ENCODE assay signal across 8 cellular contexts in the genomic region with DNA sequence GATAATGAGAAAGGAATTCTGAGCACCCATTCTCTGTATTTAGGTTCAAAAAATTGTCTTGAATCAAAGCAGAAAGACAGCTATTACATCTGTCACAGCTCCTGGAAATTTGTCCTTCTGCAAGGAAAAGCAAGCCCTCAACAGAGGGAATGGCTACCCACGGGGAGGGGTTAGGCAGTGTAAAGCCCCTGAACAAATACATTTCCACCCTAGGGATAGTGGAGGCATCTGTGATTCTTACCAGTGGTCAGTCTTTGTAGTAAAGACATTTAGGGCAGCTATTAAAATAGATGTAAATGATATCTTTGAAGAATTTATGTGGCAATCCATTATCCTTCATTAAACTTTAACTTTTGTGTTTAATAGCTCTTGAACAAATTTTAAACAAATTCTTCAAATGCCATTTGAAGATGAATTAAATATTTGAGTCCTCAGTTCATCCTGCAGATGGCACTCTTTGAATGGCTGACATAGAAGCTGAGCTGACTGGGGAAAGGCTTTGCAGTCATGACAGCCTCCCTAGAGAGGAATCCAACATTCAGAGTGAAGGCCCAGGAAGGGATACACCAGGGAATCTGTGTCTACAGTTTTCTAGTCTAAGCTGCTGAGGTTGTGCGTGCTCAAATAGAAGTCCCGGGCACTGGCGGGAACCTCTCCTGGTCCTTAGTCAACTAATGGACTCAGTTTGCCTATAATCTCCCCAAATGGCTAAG.
A peak's percentile ranks its signal among the peaks of the same experiment; 100 is the strongest.
DNase-seq lines count a peak whose midpoint lies in the region; ATAC-seq and TF ChIP-seq lines count a peak whose summit lies in the region.

No MANE protein-coding gene starts in this region.

- peak; percentile 77 for TF ChIP-seq CTCF in RWPE2 (IDR thresholded peaks at IDR 0.05; ENCODE audit: poor library complexity, severe bottlenecking)
- peak; percentile 62 for TF ChIP-seq CTCF in fibroblast of pulmonary artery (IDR thresholded peaks at IDR 0.05; ENCODE audit: low read length, missing control alignments)

- peaks cover 18% of the 10 kb centered on the region for H3K27me3 ChIP-seq in RWPE2 (ENCODE audit: insufficient read depth, poor library complexity, severe bottlenecking)

- H3K4me1 ChIP-seq in RWPE2 (ENCODE audit: insufficient read depth, poor library complexity, severe bottlenecking), result no peaks in the 10 kb centered on the region

- no peaks in the 10 kb centered on the region for H3K36me3 ChIP-seq in RWPE2 (ENCODE audit: low read depth)

- no peaks in the 10 kb centered on the region for H3K9me3 ChIP-seq in RWPE2 (ENCODE audit: severe bottlenecking)

- no peak overlapping the region for H3K4me3 ChIP-seq in RWPE2 (ENCODE audit: severe bottlenecking)
- no peak overlapping the region for H3K4me3 ChIP-seq in fibroblast of pulmonary artery (replicated peaks; ENCODE audit: low read depth, low read length)

- no peak overlapping the region for H3K27ac ChIP-seq in RWPE2 (ENCODE audit: poor library complexity, severe bottlenecking)

- DNase-seq in ELF-1 (ENCODE audit: low read depth, low spot score) (peak; percentile 59), LoVo (ENCODE audit: low spot score) (peak; percentile 29), RWPE2 (ENCODE audit: low spot score) (no peak), fibroblast of pulmonary artery (ENCODE audit: low read depth) (peak; percentile 77), non-pigmented ciliary epithelial cell (ENCODE audit: low read depth) (peak; percentile 43)
- DNase-seq in activated naive CD4-positive, alpha-beta T cell treated with Interleukin-2 at 50 U/mL for 16 hours, result no peak
- no peak for DNase-seq in stimulated activated CD4-positive, alpha-beta T cell treated with anti-CD3 and anti-CD28 coated beads, Interleukin-12 subunit alpha, Interleukin-12 subunit beta, amount 100 ng/mL, for 4 hours

- ATAC-seq in RWPE2 (ENCODE audit: low read depth), result peak; percentile 45; the same call in 1 of the 3 replicates
- ATAC-seq in GM18502 (IDR thresholded peaks at IDR 0.05; ENCODE audit: poor library complexity, unreplicated experiment), result no peak

Comparison
In these comparisons a context has a peak if more than half of its experiments do, and no peak if none do; other contexts are left out.
1. DNase-seq: peak in ELF-1 (single experiment), LoVo (single experiment), fibroblast of pulmonary artery (single experiment) and non-pigmented ciliary epithelial cell (single experiment); none in RWPE2 (single experiment), activated naive CD4-positive, alpha-beta T cell treated with Interleukin-2 at 50 U/mL for 16 hours (single experiment) and stimulated activated CD4-positive, alpha-beta T cell treated with anti-CD3 and anti-CD28 coated beads, Interleukin-12 subunit alpha, Interleukin-12 subunit beta, amount 100 ng/mL, for 4 hours (single experiment).